ENCODE assay signal across 1 cellular context in genomic region chr14:99729991-99730875, GRCh38.
TF ChIP-seq lines count a peak whose summit lies in the region.

No MANE protein-coding gene starts in this region.

TF ChIP-seq in HepG2, 621 proteins besides CTCF, POLR2A, EP300 and RAD21 (continued from another document and continues in another):
- TF ChIP-seq STAT6 (CRISPR knock-in tag; IDR thresholded peaks at IDR 0.05; ENCODE audit: borderline replicate concordance) (0 out of 2 replicates have a peak, but pooled peaks have one; percentile 60), YEATS4 (CRISPR knock-in tag; IDR thresholded peaks at IDR 0.05; ENCODE audit: borderline replicate concordance) (peak; percentile 43; the same call in 1 of the 2 replicates), CCDC6 (CRISPR knock-in tag; IDR thresholded peaks at IDR 0.05) (peak; percentile 79), ZNF790 (CRISPR knock-in tag; IDR thresholded peaks at IDR 0.05; ENCODE audit: borderline replicate concordance) (0 out of 2 replicates have a peak, but pooled peaks have one; percentile 43), ZNF256 (CRISPR knock-in tag; conservative IDR thresholded peaks at IDR 0.05) (no peak), ARID3A (IDR thresholded peaks at IDR 0.05; ENCODE audit: low read depth, low read length) (no peak), BCL3 (CRISPR knock-in tag; IDR thresholded peaks at IDR 0.05) (no peak), ZNF770 (CRISPR knock-in tag; IDR thresholded peaks at IDR 0.05) (no peak), ZBTB4 (CRISPR knock-in tag; IDR thresholded peaks at IDR 0.05; ENCODE audit: borderline replicate concordance) (0 out of 2 replicates have a peak, but pooled peaks have one; percentile 59), HMGXB4 (CRISPR knock-in tag; IDR thresholded peaks at IDR 0.05; ENCODE audit: borderline replicate concordance in 1 of 2, low read depth in 1 of 2) (peak in 1 of 2 experiments; percentile 41; a peak in 1 of 4 replicates), PHB2 (IDR thresholded peaks at IDR 0.05; ENCODE audit: partially characterized antibody) (no peak), RERE (CRISPR knock-in tag; IDR thresholded peaks at IDR 0.05; ENCODE audit: low read depth) (peak; percentile 59; the same call in 1 of the 2 replicates), PPARG (CRISPR knock-in tag; conservative IDR thresholded peaks at IDR 0.05) (peak; percentile 91), ISL2 (CRISPR knock-in tag; IDR thresholded peaks at IDR 0.05) (0 out of 2 replicates have a peak, but pooled peaks have one; percentile 43), DMTF1 (CRISPR knock-in tag; IDR thresholded peaks at IDR 0.05) (no peak), ZNF609 (CRISPR knock-in tag; IDR thresholded peaks at IDR 0.05; ENCODE audit: borderline replicate concordance) (peak; percentile 57; the same call in 1 of the 2 replicates), NKX3-1 (CRISPR knock-in tag; IDR thresholded peaks at IDR 0.05) (no peak)
